ENCODE assay signal across 12 cellular contexts in the genomic region with DNA sequence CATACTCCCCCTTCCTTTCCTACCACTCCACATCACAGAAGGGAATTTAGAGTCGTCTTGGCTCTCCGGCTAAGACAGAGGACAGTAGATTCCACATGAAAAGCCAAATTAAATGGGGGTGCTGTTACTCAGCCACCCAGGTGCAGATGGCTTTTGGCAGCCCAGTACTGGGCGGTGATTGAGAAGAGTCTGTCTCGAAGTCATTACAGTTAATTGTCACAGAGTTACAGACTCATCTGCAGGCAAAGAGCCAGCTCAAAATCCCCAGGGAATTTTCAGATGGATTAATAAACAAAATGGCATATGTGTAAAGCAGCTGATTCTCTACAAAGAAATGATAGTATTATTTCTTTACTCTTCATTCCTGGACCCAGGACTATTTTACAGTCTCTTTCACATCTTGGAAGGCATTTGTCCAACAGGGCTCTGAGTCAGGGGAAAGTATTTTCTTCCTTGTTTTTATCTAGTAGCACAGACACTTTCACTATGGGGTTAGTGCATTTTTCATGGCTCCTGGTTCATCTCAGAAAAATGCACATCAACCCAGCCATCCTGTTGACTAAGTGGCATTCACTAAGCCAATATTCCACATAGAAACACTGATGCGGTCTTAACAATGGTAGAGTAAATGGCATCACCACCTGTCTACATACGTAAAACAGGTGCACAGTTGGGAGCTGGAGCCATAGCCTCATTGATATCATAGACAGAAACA.
DNase-seq lines count a peak whose midpoint lies in the region; ATAC-seq and TF ChIP-seq lines count a peak whose summit lies in the region.
"Had no signal": no experiment of that assay in that cellular context is flagged by ENCODE, and none has a peak within 500 bp of the region (broad histone marks: within the 10 kb centered on the region; RNA-seq: fewer than 3 reads in every experiment).

No MANE protein-coding gene starts in this region.

- H3K36me3 ChIP-seq in heart left ventricle (no peaks in the 10 kb centered on the region), spleen (no peaks in the 10 kb centered on the region)
- H3K36me3 ChIP-seq: BLaER1 treated with 17β-estradiol and CSF1 and Interleukin-3, amounts not matched to agents 10 nM and 100 nM had no signal

- H3K9me3 ChIP-seq in heart left ventricle = peaks cover 0 to 13% (median 0%) of the 10 kb centered on the region in 12 donors
- H3K9me3 ChIP-seq in spleen = peaks cover 0 to 14% (median 10%) of the 10 kb centered on the region in 8 donors

- TF ChIP-seq CTCF in heart left ventricle (IDR thresholded peaks at IDR 0.05) (no peak), spleen (IDR thresholded peaks at IDR 0.05 in 8 of 11, conservative IDR thresholded peaks at IDR 0.05 in 3 of 11) (no peak)

- intact Hi-C loops in heart left ventricle (cut with DNase I) = loop anchor here in 5 of 10 donors (5.0 to 10.0 kb wide), 5 partner anchors 86 to 363 kb away; partner anchors contain the start of gene C1orf21 (in 4 of the 5)
- intact Hi-C loops in cardiac septum (cut with DNase I) = loop anchor here (5.0 to 10.0 kb wide), 6 partner anchors 33 to 263 kb away; no protein-coding TSS in a partner anchor
- intact Hi-C loops in spleen (cut with DNase I; ENCODE audit: low total_unique reads) = no loop called here
- intact Hi-C loops in left colon (cut with DNase I, micrococcal nuclease) = no loop called here

- DNase-seq in heart left ventricle (peak in 2 of 5 donors; percentile 23 to 38), cardiac septum (ENCODE audit: low spot score) (no peak), NCI-H82 (lab: John Stamatoyannopoulos, UW) (peak; percentile 91), fibroblast of gingiva (ENCODE audit: low read depth) (peak; percentile 73), spleen (no peak), left colon (no peak), Ammon's horn (ENCODE audit: low spot score) (no peak)
- DNase-seq: activated naive CD8-positive, alpha-beta T cell treated with anti-CD3 and anti-CD28 coated beads, Interleukin-2, amount 10 ng/mL, durations not matched to agents 7 days and 5 days; NCI-H1048 had no signal

- WGBS in heart left ventricle, 4 donors = 59 to 75% (median 67%) methylated on average over 6 of the region's 6 CpGs
- WGBS in spleen, 5 donors = 78 to 90% (median 81%) methylated on average over 6 of the region's 6 CpGs

- H3K4me1 ChIP-seq in heart left ventricle (peaks cover 2 to 50% (median 39%) of the 10 kb centered on the region in 12 donors), spleen (peaks cover 13 to 52% (median 31%) of the 10 kb centered on the region in 6 donors)

- H3K27me3 ChIP-seq in heart left ventricle (no peaks in the 10 kb centered on the region), spleen (replicated peaks in 1 of 7) (no peaks in the 10 kb centered on the region)
- H3K27me3 ChIP-seq: BLaER1 treated with 17β-estradiol and CSF1 and Interleukin-3, amounts not matched to agents 10 nM and 100 nM; hepatocyte had no signal

- no peak for ATAC-seq in heart left ventricle
- ATAC-seq in left colon = no peak
- no peak for ATAC-seq in GM19452 (IDR thresholded peaks at IDR 0.05; ENCODE audit: unreplicated experiment)

- H3K4me3 ChIP-seq in heart left ventricle (no peak overlapping the region), spleen (no peak overlapping the region)
- H3K4me3 ChIP-seq: BLaER1 treated with 17β-estradiol and CSF1 and Interleukin-3, amounts not matched to agents 10 nM and 100 nM; hepatocyte had no signal

- H3K27ac ChIP-seq in heart left ventricle (peak overlapping the region in 10 of 12 donors; percentile 7 to 89 (median 42)), spleen (peak overlapping the region in 6 of 8 donors; percentile 57 to 84 (median 79))
- H3K27ac ChIP-seq: BLaER1 treated with 17β-estradiol and CSF1 and Interleukin-3, amounts not matched to agents 10 nM and 100 nM; hepatocyte had no signal

- TF ChIP-seq POLR2A in heart left ventricle (IDR thresholded peaks at IDR 0.05) (no peak), spleen (IDR thresholded peaks at IDR 0.05) (no peak)

Comparison
In these comparisons a context has a peak if more than half of its experiments do, and no peak if none do; other contexts are left out.
1. DNase-seq: peak in NCI-H82 (single experiment) and fibroblast of gingiva (single experiment); none in cardiac septum (single experiment), spleen (single experiment), left colon (0 of 2) and Ammon's horn (single experiment).